17 cellular contexts compared by ENCODE assay signal in genomic region chr7:91013078-91013477, GRCh38.
"Had no signal": no experiment of that assay in that cellular context is flagged by ENCODE, and none has a peak within 500 bp of the region (broad histone marks: within the 10 kb centered on the region; RNA-seq: fewer than 3 reads in every experiment).

No MANE protein-coding gene starts in this region.

- H3K9ac ChIP-seq: neural progenitor cell had no signal

- H3K4me1 Mint-ChIP-seq: activated CD4-positive, alpha-beta T cell treated with anti-CD3 and anti-CD28 coated beads, Interleukin-2, amount 10 ng/mL, durations not matched to agents 7 days and 5 days; immature natural killer cell had no signal

- H3K9me3 Mint-ChIP-seq: activated CD4-positive, alpha-beta T cell treated with anti-CD3 and anti-CD28 coated beads, Interleukin-2, amount 10 ng/mL, durations not matched to agents 7 days and 5 days; activated naive CD4-positive, alpha-beta T cell treated with anti-CD3 and anti-CD28 coated beads for 36 hours; activated T-cell treated with anti-CD3 and anti-CD28 coated beads, Interleukin-2, amount 50 U/mL, for 4 hours had no signal

- DNase-seq: activated CD4-positive, alpha-beta T cell treated with anti-CD3 and anti-CD28 coated beads, Interleukin-2, amount 10 ng/mL, durations not matched to agents 7 days and 5 days; activated CD8-positive, alpha-beta memory T cell treated with anti-CD3 and anti-CD28 coated beads, Interleukin-2, amount 50 U/mL, for 4 hours; activated naive CD4-positive, alpha-beta T cell treated with anti-CD3 and anti-CD28 coated beads for 36 hours; activated T-cell treated with anti-CD3 and anti-CD28 coated beads, Interleukin-2, amount 50 U/mL, for 4 hours; body of pancreas; effector memory CD8-positive, alpha-beta T cell; immature natural killer cell; kidney glomerular epithelial cell; left ventricle myocardium superior; ovary; psoas muscle; right cardiac atrium; stimulated activated CD4-positive, alpha-beta T cell treated with anti-CD3 and anti-CD28 coated beads, Interleukin-2, amount 100 ng/mL, for 24 hours; stomach; trophoblast cell had no signal

- H3K27me3 ChIP-seq: body of pancreas, neural progenitor cell, ovary, stomach, vagina had no signal

- H3K36me3 ChIP-seq: neural progenitor cell, ovary, stomach, vagina had no signal

- H3K27ac Mint-ChIP-seq: activated CD4-positive, alpha-beta T cell treated with anti-CD3 and anti-CD28 coated beads, Interleukin-2, amount 10 ng/mL, durations not matched to agents 7 days and 5 days; activated naive CD4-positive, alpha-beta T cell treated with anti-CD3 and anti-CD28 coated beads for 36 hours; effector memory CD8-positive, alpha-beta T cell; immature natural killer cell; neural progenitor cell had no signal

- H3K36me3 Mint-ChIP-seq: immature natural killer cell had no signal

- H3K4me3 ChIP-seq: body of pancreas, neural progenitor cell, ovary, psoas muscle, stomach, vagina had no signal

- ATAC-seq: activated T-cell treated with anti-CD3 and anti-CD28 coated beads, Interleukin-2, amount 50 U/mL, for 4 hours; body of pancreas; effector memory CD8-positive, alpha-beta T cell; left ventricle myocardium superior; psoas muscle; right cardiac atrium had no signal

- H3K4me2 ChIP-seq: neural progenitor cell had no signal

- H3K27ac ChIP-seq: body of pancreas, neural progenitor cell, ovary, psoas muscle, stomach, vagina had no signal

- H3K27me3 Mint-ChIP-seq: activated CD4-positive, alpha-beta T cell treated with anti-CD3 and anti-CD28 coated beads, Interleukin-2, amount 10 ng/mL, durations not matched to agents 7 days and 5 days; effector memory CD8-positive, alpha-beta T cell had no signal

- H3K9me3 ChIP-seq: body of pancreas, ovary, psoas muscle, stomach, vagina had no signal

- H3K4me3 Mint-ChIP-seq: activated CD4-positive, alpha-beta T cell treated with anti-CD3 and anti-CD28 coated beads, Interleukin-2, amount 10 ng/mL, durations not matched to agents 7 days and 5 days; activated naive CD4-positive, alpha-beta T cell treated with anti-CD3 and anti-CD28 coated beads for 36 hours; activated T-cell treated with anti-CD3 and anti-CD28 coated beads, Interleukin-2, amount 50 U/mL, for 4 hours; effector memory CD8-positive, alpha-beta T cell; immature natural killer cell; neural progenitor cell had no signal

- H3K4me1 ChIP-seq: body of pancreas, psoas muscle, stomach, vagina had no signal
